ENCODE assay signal across 16 cellular contexts in the genomic region with DNA sequence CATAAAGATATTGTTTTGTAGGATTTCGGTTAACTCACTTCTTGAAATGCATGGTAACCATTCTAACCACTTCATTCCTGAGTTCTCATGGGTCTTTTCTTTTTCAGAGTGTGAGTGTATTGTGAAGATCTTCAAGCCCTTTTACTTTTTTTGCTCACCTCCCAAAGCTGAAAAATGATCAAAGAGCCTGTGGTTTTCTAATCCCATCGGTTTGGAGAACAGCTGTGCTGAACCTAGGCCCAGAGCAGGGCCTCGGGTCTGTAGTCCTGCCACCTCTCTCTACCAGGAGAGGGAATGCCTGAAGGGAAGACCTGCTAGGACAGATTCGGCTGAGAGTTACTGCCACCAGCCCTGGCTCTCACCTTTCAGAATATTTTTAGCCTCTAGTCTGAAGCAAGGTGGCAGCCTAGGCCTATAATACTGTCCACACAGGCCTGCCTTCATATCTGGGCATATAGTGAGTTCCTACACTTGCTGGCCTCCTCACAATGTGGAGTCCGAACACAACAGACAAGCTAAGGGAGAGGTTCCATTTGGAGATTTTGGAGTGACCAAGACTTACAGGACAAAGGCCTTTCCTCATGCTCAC. TPM values are rescaled to one million over a fixed set of nuclear protein-coding genes. Genes with fewer than 3 reads are reported as not detected.
DNase-seq lines count a peak whose midpoint lies in the region; ATAC-seq, FAIRE-seq and TF ChIP-seq lines count a peak whose summit lies in the region.
"Had no signal": no experiment of that assay in that cellular context is flagged by ENCODE, and none has a peak within 500 bp of the region (broad histone marks: within the 10 kb centered on the region; RNA-seq: fewer than 3 reads in every experiment).

No MANE protein-coding gene starts in this region.

- peaks cover 100% of the 10 kb centered on the region for H3K79me2 ChIP-seq in GM23248 (ENCODE audit: insufficient read depth)
- no peaks in the 10 kb centered on the region for H3K79me2 ChIP-seq in K562 (ENCODE audit: control insufficient read depth, insufficient read depth, low read length)

- intact Hi-C loops in K562 (cut with micrococcal nuclease) (no loop called here), left colon (cut with DNase I, micrococcal nuclease) (no loop called here)

- peak; percentile 59; the same call in 2 of the 3 replicates for ATAC-seq in K562
- peak; percentile 36 for ATAC-seq in left colon
- ATAC-seq in omental fat pad (ENCODE audit: low FRiP score) = no peak
- ATAC-seq: activated CD8-positive, alpha-beta memory T cell treated with anti-CD3 and anti-CD28 coated beads, Interleukin-2, amount 10 ng/mL, durations not matched to agents 7 days and 5 days had no signal

- TF ChIP-seq RAD21 in K562 (CRISPR knock-in tag; conservative IDR thresholded peaks at IDR 0.05 in 1 of 2, IDR thresholded peaks at IDR 0.05 in 1 of 2) = peak in 1 of 2 experiments; percentile 28; a peak in 2 of 4 replicates

- H3K9me2 ChIP-seq in GM23248 (ENCODE audit: insufficient read depth) = no peaks in the 10 kb centered on the region

- H3K9ac ChIP-seq in GM23248 = peak overlapping the region; percentile 52
- H3K9ac ChIP-seq in K562 (ENCODE audit: insufficient read depth in 1 of 2, low read depth in 2 of 2, low read length in 2 of 2) = no peak overlapping the region

- H2AFZ ChIP-seq in GM23248 = no peak overlapping the region
- H2AFZ ChIP-seq in K562 (ENCODE audit: low read depth, low read length) = no peak overlapping the region

- no TSS peak for BruUV-seq in K562 (replicated peaks; lab: Mats Ljungman, UMichigan)

- no peak for TF ChIP-seq EP300 in K562 (IDR thresholded peaks at IDR 0.05; ENCODE audit: low read length)

- H3K9me1 ChIP-seq in K562 (ENCODE audit: control insufficient read depth, insufficient read depth, low read length) = no peaks in the 10 kb centered on the region

- CTCF ChIA-PET in K562 (lab: Yijun Ruan, JAX; ENCODE audit: low intra/inter-chr PET ratio) = no interaction called here

- H3K9me3 ChIP-seq in GM23248 (ENCODE audit: low read depth) (no peaks in the 10 kb centered on the region), K562 (replicated peaks; ENCODE audit: control insufficient read depth, insufficient read depth, low read depth, low read length) (no peaks in the 10 kb centered on the region)

- in situ Hi-C loops in GM23248 (cut with MboI) (loop anchor here (25.0 kb wide), 1 partner anchor 1250 kb away; no protein-coding TSS in a partner anchor), K562 (cut with MboI) (no loop called here)

- no peak for FAIRE-seq in K562 (lab: Jason Lieb, UNC)
- FAIRE-seq: endothelial cell of umbilical vein, H1 had no signal

- POLR2A ChIA-PET in K562 (lab: Yijun Ruan, JAX) = no interaction called here

- no peaks in the 10 kb centered on the region for H3K27me3 ChIP-seq in GM23248 (replicated peaks; ENCODE audit: insufficient read depth)
- H3K27me3 ChIP-seq in K562 (ENCODE audit: control insufficient read depth in 2 of 2, insufficient read depth in 2 of 2, low read length in 2 of 2) = no peaks in the 10 kb centered on the region

- H3K36me3 ChIP-seq in GM23248 (ENCODE audit: low read depth) (peaks cover 94% of the 10 kb centered on the region), K562 (ENCODE audit: control insufficient read depth, insufficient read depth, low read length) (no peaks in the 10 kb centered on the region)

- H3K27ac ChIP-seq in GM23248 (peak overlapping the region; percentile 40), K562 (ENCODE audit: extremely low read depth, low read depth, low read length) (no peak overlapping the region), skin epidermis (peak overlapping the region in 19 of 21 experiments; percentile 15 to 77 (median 55)), substantia nigra (ENCODE audit: low read depth, low read length, poor library complexity, severe bottlenecking) (no peak overlapping the region)

- WGBS in GM23248 (ENCODE audit: low coverage in 1 of 2, low lambda C conversion rate in 2 of 2, missing lambda C conversion rate in 2 of 2), 2 experiments = 61 to 62% methylated on average over 5 of the region's 5 CpGs
- 2% methylated on average over 5 of the region's 5 CpGs for WGBS in K562 (ENCODE audit: insufficient coverage, low coverage, missing lambda C conversion rate)

- H3F3A ChIP-seq in GM23248 (ENCODE audit: insufficient read depth) = peaks cover 98% of the 10 kb centered on the region

- TF ChIP-seq POLR2A in K562 (conservative IDR thresholded peaks at IDR 0.05) = no peak

- TF ChIP-seq CTCF in K562 (IDR thresholded peaks at IDR 0.05 in 2 of 3, conservative IDR thresholded peaks at IDR 0.05 in 1 of 3; ENCODE audit: insufficient read depth in 2 of 3, low read depth in 1 of 3, low read length in 3 of 3) = peak in 2 of 3 experiments; percentile 2 to 10; a peak in 2 of 6 replicates
- no peak for TF ChIP-seq CTCF in omental fat pad (IDR thresholded peaks at IDR 0.05)

- DNase-seq in GM23248 = peak; percentile 15
- no peak for DNase-seq in K562 (ENCODE audit: extremely low read depth in 1 of 4, low spot score in 3 of 4)
- DNase-seq in left colon = no peak
- DNase-seq in substantia nigra (lab: John Stamatoyannopoulos, UW) = no peak
- DNase-seq in DMS 273 treated with DMSO at 0.1 percent for 48 hours (lab: John Stamatoyannopoulos, UW) = no peak
- DNase-seq in omental fat pad (ENCODE audit: low spot score) = no peak
- DNase-seq in LoVo (ENCODE audit: low spot score) = no peak
- DNase-seq: activated CD8-positive, alpha-beta memory T cell treated with anti-CD3 and anti-CD28 coated beads, Interleukin-2, amount 10 ng/mL, durations not matched to agents 7 days and 5 days; CD4-positive, CD25-positive, alpha-beta regulatory T cell; central memory CD4-positive, alpha-beta T cell; GDM1; NCI-H2107; NK-92 treated with Interleukin-12 subunit alpha and Interleukin-12 subunit beta, amount 100 ng/mL, for 24 hours had no signal

- peaks cover 91% of the 10 kb centered on the region for H3K4me1 ChIP-seq in GM23248 (ENCODE audit: insufficient read depth)
- no peaks in the 10 kb centered on the region for H3K4me1 ChIP-seq in K562 (replicated peaks in 1 of 2; ENCODE audit: control insufficient read depth in 2 of 2, insufficient read depth in 2 of 2, low read length in 2 of 2)

- H3K4me3 ChIP-seq in GM23248 = 0 out of 2 replicates have a peak overlapping the region, but pooled peaks have one; percentile 5
- H3K4me3 ChIP-seq in K562 = no peak overlapping the region
- H3K4me3 ChIP-seq in skin epidermis = no peak overlapping the region

- H3K4me2 ChIP-seq in GM23248 (ENCODE audit: unreplicated experiment) = peak overlapping the region; percentile 53
- no peak overlapping the region for H3K4me2 ChIP-seq in K562 (ENCODE audit: insufficient read depth, low read length)

- peaks cover 97% of the 10 kb centered on the region for H4K20me1 ChIP-seq in GM23248 (ENCODE audit: insufficient read depth)
- no peaks in the 10 kb centered on the region for H4K20me1 ChIP-seq in K562 (replicated peaks; ENCODE audit: control insufficient read depth, insufficient read depth, low read length)

TF ChIP-seq in K562, 482 proteins besides CTCF, POLR2A, EP300 and RAD21 (continues in another document):
- TF ChIP-seq TBL1XR1 (IDR thresholded peaks at IDR 0.05; ENCODE audit: low read length in 2 of 2) = no peak
- TF ChIP-seq EP400 (IDR thresholded peaks at IDR 0.05) = no peak
- no peak for TF ChIP-seq ZNF398 (CRISPR knock-in tag; IDR thresholded peaks at IDR 0.05)
- no peak for TF ChIP-seq SMARCA5 (IDR thresholded peaks at IDR 0.05)
- TF ChIP-seq CSDE1 (IDR thresholded peaks at IDR 0.05) = no peak

RNA-seq across cellular contexts. Expression of gene RGMB, which starts 13.8 kb away (rescaled TPM):
- 195 and 201 TPM in 2 replicates for total RNA-seq in GM23248 (2014; rRNA removed; shearing (Covaris generic))
- polyA plus RNA-seq in GM23248 (2016; fragmentation: Nextera tagmentation; extraction: Ambion mirVana) (145 and 150 TPM in 2 replicates), K562 (2011; rRNA removed) (not detected in 2 replicates), K562 (2014; fragmentation: Illumina TruSeq; extraction: Trizol) (not detected in 2 replicates), K562 (2014; fragmentation: Nextera tagmentation; extraction: Ambion mirVana) (not detected), K562 (2014; rRNA removed) (0.03 TPM in 1 of 2 replicates, not detected in the other)
- total RNA-seq in K562 (2011; cell fraction: chromatin; rRNA removed; ENCODE audit: low replicate concordance) = not detected in 2 replicates
- not detected in 2 replicates for total RNA-seq in K562 (2011; cell fraction: nucleolus; rRNA removed)
- not detected in 2 replicates for total RNA-seq in K562 (2011; cell fraction: nucleoplasm; rRNA removed)
- total RNA-seq in K562 (2014; rRNA removed) (0.08 TPM in 1 of 2 replicates, not detected in the other), K562 (2014; rRNA removed; fragmentation: Illumina TruSeq; extraction: Trizol) (not detected in 2 replicates), K562 (2015; rRNA removed; fragmentation: Illumina TruSeq; extraction: Trizol) (not detected in 2 replicates), K562 (2021) (0.31 and 0.38 TPM in 2 replicates), left colon (10 to 100 TPM; 53.9 to 63.9 TPM), omental fat pad (10 to 100 TPM; 15.0 to 28.5 (median 21.3) TPM)
- polyA plus RNA-seq in K562 (2011; cell fraction: cytosol; rRNA removed) = not detected in 2 replicates
- 0.10 TPM in 1 of 2 replicates, not detected in the other for polyA plus RNA-seq in K562 (2011; cell fraction: nucleus; rRNA removed)
- polyA plus RNA-seq in K562 (2012) = 0.11 TPM in 1 of 2 replicates, not detected in the other
- not detected in 2 replicates for polyA minus RNA-seq in K562 (2011; rRNA and poly(A)+ RNA removed)
- not detected in 2 replicates for polyA minus RNA-seq in K562 (2011; cell fraction: cytosol; rRNA and poly(A)+ RNA removed)
- 0.13 TPM in 1 of 2 replicates, not detected in the other for polyA minus RNA-seq in K562 (2011; cell fraction: nucleus; rRNA and poly(A)+ RNA removed)

Comparison
In these comparisons a context has a peak if more than half of its experiments do, and no peak if none do; other contexts are left out.
1. H3K27ac ChIP-seq: peak in GM23248 (single experiment) and skin epidermis (19 of 21); none in K562 (single experiment) and substantia nigra (single experiment).
2. CTCF ChIP-seq: peak in K562 (2 of 3); none in omental fat pad (0 of 3).
3. RNA of gene RGMB, which starts 13.8 kb away (total RNA-seq): 195 to 201 TPM in GM23248, 53.9 to 63.9 TPM in left colon and 15.0 to 28.5 TPM in omental fat pad; 0.08 to 0.38 TPM in K562; every median in the first group is over 10 times any median in the second.